In genomic region chr10:129642427-129642826, GRCh38 we compare ENCODE assay signal across 1 cellular context.
TF ChIP-seq lines count a peak whose summit lies in the region.

No MANE protein-coding gene starts in this region.

TF ChIP-seq in GM23338, 12 proteins besides CTCF, POLR2A, EP300 and RAD21 (continued from another document):
- TF ChIP-seq ETS1 (IDR thresholded peaks at IDR 0.05) (no peak), JUNB (IDR thresholded peaks at IDR 0.05; ENCODE audit: unreplicated experiment) (no peak), EZH2 (IDR thresholded peaks at IDR 0.05; ENCODE audit: low read depth, unreplicated experiment) (no peak), EZH2phosphoT487 (IDR thresholded peaks at IDR 0.05; ENCODE audit: unreplicated experiment) (no peak), ZNF462 (CRISPR knock-in tag; IDR thresholded peaks at IDR 0.05) (no peak), ZNF331 (CRISPR knock-in tag; IDR thresholded peaks at IDR 0.05; ENCODE audit: low read depth) (no peak), NANOG (IDR thresholded peaks at IDR 0.05; ENCODE audit: borderline replicate concordance) (no peak), ZNF114 (CRISPR knock-in tag; IDR thresholded peaks at IDR 0.05) (no peak), STAT1 (IDR thresholded peaks at IDR 0.05; ENCODE audit: unreplicated experiment) (no peak), CREB1 (CRISPR knock-in tag; IDR thresholded peaks at IDR 0.05; ENCODE audit: low read depth) (no peak)
